In the genomic region with DNA sequence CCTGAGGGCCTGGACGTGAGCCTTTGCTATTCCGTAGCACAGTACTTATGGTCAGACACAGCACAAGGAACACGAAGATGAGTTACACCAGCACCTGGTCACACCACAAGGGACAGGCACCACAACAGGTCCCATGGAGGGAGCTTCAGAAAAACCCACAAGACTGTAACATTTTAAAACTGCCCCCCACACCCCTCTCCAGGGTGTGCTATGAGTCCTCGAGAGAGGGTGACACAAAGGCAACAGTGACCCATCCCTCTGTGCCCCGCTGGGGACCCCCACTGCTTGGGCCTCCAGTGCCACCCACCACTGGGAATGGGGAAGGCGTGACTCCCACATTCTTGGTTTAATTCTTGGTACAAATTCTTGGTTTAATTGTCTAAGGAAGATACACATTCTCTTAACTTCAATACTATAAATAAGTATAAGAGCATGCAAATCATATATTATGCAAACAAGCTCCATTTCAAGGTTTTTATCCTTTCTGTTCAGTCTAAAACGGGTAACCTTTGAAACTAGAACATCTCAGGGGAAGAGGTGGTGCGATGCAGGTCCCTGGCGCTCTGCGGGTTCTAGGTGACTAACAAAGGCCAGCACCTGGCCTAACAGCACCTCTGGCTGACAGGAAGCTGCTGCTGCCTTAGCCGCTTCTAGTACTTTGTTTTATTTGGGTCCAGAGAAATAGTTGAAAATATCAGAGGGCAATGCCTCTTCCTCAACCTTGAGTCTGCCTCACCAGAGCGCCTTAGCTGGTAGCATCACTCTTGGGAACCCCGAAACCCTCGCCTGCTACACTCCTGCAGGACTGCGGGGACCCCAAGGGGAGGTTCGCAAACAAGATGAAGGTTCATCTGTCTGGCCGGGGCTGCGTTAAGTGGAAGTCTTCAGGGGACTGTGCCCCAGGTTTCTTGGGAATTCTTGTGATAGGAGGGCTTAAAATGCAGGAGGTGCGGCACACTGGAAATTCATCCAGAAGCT, we compare ENCODE assay signal across 13 cellular contexts. TPM values are rescaled to one million over a fixed set of nuclear protein-coding genes. Genes with fewer than 3 reads are reported as not detected.
DNase-seq lines count a peak whose midpoint lies in the region; ATAC-seq and FAIRE-seq lines count a peak whose summit lies in the region.
"Had no signal": no experiment of that assay in that cellular context is flagged by ENCODE, and none has a peak within 500 bp of the region (broad histone marks: within the 10 kb centered on the region; RNA-seq: fewer than 3 reads in every experiment).

No MANE protein-coding gene starts in this region.

- H3K4me3 Mint-ChIP-seq in naive B cell = peak overlapping the region in 1 of 8 donors; percentile 76

- H3K27ac Mint-ChIP-seq in naive B cell = peak overlapping the region in 3 of 6 donors; percentile 31 to 62 (median 49)

- H3K9me3 Mint-ChIP-seq in naive B cell = no peaks in the 10 kb centered on the region

- FAIRE-seq in frontal cortex (lab: Jason Lieb, UNC) = no peak

- no peaks in the 10 kb centered on the region for H3K27me3 Mint-ChIP-seq in naive B cell

- peak; percentile 45 for ATAC-seq in GM18861 (IDR thresholded peaks at IDR 0.05; ENCODE audit: unreplicated experiment)
- ATAC-seq in GM21447 (IDR thresholded peaks at IDR 0.05; ENCODE audit: unreplicated experiment) = peak; percentile 75
- ATAC-seq in HG03139 (IDR thresholded peaks at IDR 0.05; ENCODE audit: unreplicated experiment) = peak; percentile 54
- ATAC-seq in naive B cell (ENCODE audit: low read depth in 2 of 2) = peak; percentile 33 to 76

- H3K4me1 Mint-ChIP-seq in naive B cell = peaks cover 0 to 10% (median 3%) of the 10 kb centered on the region in 3 donors

- H3K36me3 Mint-ChIP-seq in naive B cell = peaks cover 17 to 22% of the 10 kb centered on the region in 2 donors

- no peak for DNase-seq in naive B cell
- DNase-seq in Kasumi-1 (lab: John Stamatoyannopoulos, UW) = no peak
- no peak for DNase-seq in T-helper 2 cell
- DNase-seq in 8988T = no peak
- no peak for DNase-seq in frontal cortex (ENCODE audit: low spot score in 2 of 2)
- DNase-seq: activated CD4-positive, alpha-beta T cell treated with anti-CD3 and anti-CD28 coated beads for 48 hours; amygdala; DMS79 treated with DMSO at 0.1 percent for 48 hours; NCI-H1105 treated with DMSO at 0.1 percent for 48 hours; occipital lobe had no signal

RNA-seq across cellular contexts. Expression of gene PRDM15, which starts 45.7 kb away (rescaled TPM):
- polyA plus RNA-seq in naive B cell (ENCODE audit: low read depth in 6 of 6) = 1 to 10 TPM in 4 of 6 donors, under 1 TPM in 1, not detected in 1; 0.91 to 3.7 (median 1.4) TPM
- 6.9 TPM for total RNA-seq in frontal cortex
